8 cellular contexts compared by ENCODE assay signal in genomic region chr11:63670077-63670737, GRCh38. TPM values are rescaled to one million over a fixed set of nuclear protein-coding genes. Genes with fewer than 3 reads are reported as not detected.
DNase-seq lines count a peak whose midpoint lies in the region; ATAC-seq, FAIRE-seq and TF ChIP-seq lines count a peak whose summit lies in the region.

No MANE protein-coding gene starts in this region.

- H3K27me3 ChIP-seq in PC-9 (ENCODE audit: insufficient read depth, low read depth): no peaks in the 10 kb centered on the region
- H3K27me3 ChIP-seq in H1 (replicated peaks in 1 of 4; ENCODE audit: control insufficient read depth in 3 of 4, extremely low read depth in 1 of 4, insufficient read depth in 3 of 4, low read length in 3 of 4): peaks cover 0 to 5% (median 0%) of the 10 kb centered on the region in 4 experiments; a peak in 2 of 7 replicates
- H3K27me3 ChIP-seq in neutrophil: no peaks in the 10 kb centered on the region

- H3K9me3 ChIP-seq in PC-9 (ENCODE audit: insufficient read depth, low read depth) (no peaks in the 10 kb centered on the region), H1 (ENCODE audit: insufficient read depth in 2 of 2, low read depth in 1 of 2, low read length in 1 of 2) (peaks cover 0 to 4% of the 10 kb centered on the region in 2 experiments; a peak in 1 of 4 replicates), neutrophil (no peaks in the 10 kb centered on the region)

- peak overlapping the region; percentile 93 for H3K4me3 ChIP-seq in PC-9
- H3K4me3 ChIP-seq in H1 (ENCODE audit: extremely low read depth in 1 of 4, insufficient read depth in 2 of 4, low read depth in 3 of 4, low read length in 4 of 4): peak overlapping the region; percentile 45 to 73 (median 62)
- peak overlapping the region; percentile 81 to 98 for H3K4me3 ChIP-seq in neutrophil (ENCODE audit: low read depth in 1 of 2, low read length in 1 of 2)

- peak overlapping the region; percentile 38 for H4K5ac ChIP-seq in H1 (ENCODE audit: insufficient read length, low read depth, low read length)

- DNase-seq in DMS79 treated with DMSO at 0.1 percent for 48 hours (lab: John Stamatoyannopoulos, UW): peak; percentile 46
- no peak for DNase-seq in DMS79 (lab: John Stamatoyannopoulos, UW)
- peak in 1 of 2 experiments; percentile 34 for DNase-seq in PC-9
- no peak for DNase-seq in H1 (ENCODE audit: low read depth in 1 of 2, low spot score in 2 of 2)
- no peak for DNase-seq in NCI-H2196 treated with DMSO at 0.1 percent for 48 hours (lab: John Stamatoyannopoulos, UW; ENCODE audit: unreplicated experiment)
- DNase-seq in effector CD4-positive, alpha-beta T cell: no peak

- H3K9me2 ChIP-seq in PC-9 (ENCODE audit: insufficient read depth): no peaks in the 10 kb centered on the region

- H3F3A ChIP-seq in PC-9 (ENCODE audit: insufficient read depth, low read depth): peaks cover 53% of the 10 kb centered on the region

- BruUV-seq in PC-9 (replicated peaks; lab: Mats Ljungman, UMichigan): no TSS peak

- intact Hi-C loops in PC-9 (cut with micrococcal nuclease; ENCODE audit: unreplicated experiment): loop anchor here (1.0 to 10.0 kb wide), 4 partner anchors 11 to 265 kb away; partner anchors contain the start of genes NAA40 and RTN3

- H4K91ac ChIP-seq in H1 (replicated peaks; ENCODE audit: insufficient read length, low read length): no peak overlapping the region

- no peak overlapping the region for H2BK20ac ChIP-seq in H1 (ENCODE audit: low read length)

- TF ChIP-seq POLR2A in H1 (IDR thresholded peaks at IDR 0.05; ENCODE audit: control extremely low read depth in 1 of 2, low read depth in 2 of 2, low read length in 2 of 2): no peak

- ATAC-seq in HG03159 (IDR thresholded peaks at IDR 0.05; ENCODE audit: unreplicated experiment): no peak

- H3K4ac ChIP-seq in H1 (replicated peaks; ENCODE audit: insufficient read length, low read depth, low read length): no peak overlapping the region

- no peak overlapping the region for H3K23ac ChIP-seq in H1 (ENCODE audit: insufficient read length)

- TF ChIP-seq EP300 in H1 (IDR thresholded peaks at IDR 0.05; ENCODE audit: borderline replicate concordance in 1 of 2, low read depth in 2 of 2, low read length in 2 of 2): no peak

- H3K36me3 ChIP-seq in PC-9 (ENCODE audit: low read depth): peaks cover 3% of the 10 kb centered on the region; the same call in 1 of the 2 replicates
- H3K36me3 ChIP-seq in H1 (ENCODE audit: control insufficient read depth in 2 of 4, insufficient read depth in 4 of 4, low read length in 3 of 4): no peaks in the 10 kb centered on the region
- no peaks in the 10 kb centered on the region for H3K36me3 ChIP-seq in neutrophil

- no peak overlapping the region for H4K8ac ChIP-seq in H1 (ENCODE audit: extremely low read depth, insufficient read depth, low read length)

- TF ChIP-seq CTCF in PC-9 (conservative IDR thresholded peaks at IDR 0.05): no peak
- TF ChIP-seq CTCF in H1 (IDR thresholded peaks at IDR 0.05; ENCODE audit: control extremely low read depth in 1 of 3, insufficient read depth in 1 of 3, low read depth in 1 of 3, low read length in 3 of 3): no peak
- TF ChIP-seq CTCF in neutrophil (IDR thresholded peaks at IDR 0.05): no peak

- FAIRE-seq in H1 (lab: Jason Lieb, UNC): no peak

- no peak overlapping the region for H2BK120ac ChIP-seq in H1 (replicated peaks; ENCODE audit: low read depth, low read length)

- POLR2A ChIA-PET in PC-9 (lab: Charles Lee; ENCODE audit: unreplicated experiment): interaction anchor here (0.6 to 0.8 kb wide), 2 partner anchors 11 to 748 kb away, joined by 3 read pairs; no protein-coding TSS in a partner anchor
- POLR2A ChIA-PET in H1 (lab: Charles Lee; ENCODE audit: partially characterized antibody): interaction anchor here (0.6 to 6.0 kb wide), 8 partner anchors 11 to 1177 kb away, joined by 3 to 58 read pairs (median 4); partner anchors contain the start of gene RTN3

- H3K4me1 ChIP-seq in PC-9 (replicated peaks; ENCODE audit: insufficient read depth) (peaks cover 51% of the 10 kb centered on the region), H1 (replicated peaks in 1 of 4; ENCODE audit: control insufficient read depth in 3 of 4, insufficient read depth in 4 of 4, low read length in 3 of 4) (peaks cover 0 to 8% (median 2%) of the 10 kb centered on the region in 4 experiments; a peak in 2 of 7 replicates), neutrophil (ENCODE audit: control insufficient read depth in 1 of 2, insufficient read depth in 1 of 2, low read depth in 1 of 2, low read length in 1 of 2) (peaks cover 31 to 38% of the 10 kb centered on the region in 2 experiments)

- H4K20me1 ChIP-seq in PC-9 (ENCODE audit: insufficient read depth): peaks cover 10% of the 10 kb centered on the region
- no peaks in the 10 kb centered on the region for H4K20me1 ChIP-seq in H1 (replicated peaks in 1 of 2; ENCODE audit: control insufficient read depth in 1 of 2, insufficient read depth in 2 of 2, low read length in 2 of 2)

- CTCF ChIA-PET in PC-9 (lab: Charles Lee): interaction anchor here (0.6 to 1.2 kb wide), 4 partner anchors 10 to 68 kb away, joined by 3 to 6 read pairs (median 4); no protein-coding TSS in a partner anchor
- CTCF ChIA-PET in H1 (lab: Charles Lee; ENCODE audit: partially characterized antibody): interaction anchor here (0.6 to 2.0 kb wide), 17 partner anchors 9 to 1558 kb away, joined by 3 to 6 read pairs (median 3); partner anchors contain the start of gene RTN3

- WGBS in H1 (ENCODE audit: extremely low coverage in 1 of 2, insufficient coverage in 1 of 2, insufficient read length in 1 of 2, insufficient replicate concordance in 2 of 2, low coverage in 1 of 2, low lambda C conversion rate in 2 of 2, missing lambda C conversion rate in 1 of 2), 2 experiments: 69% methylated on average over 16 of the region's 16 CpGs; no CpG with 5 or more reads in 1 of the 2 experiments

- H2BK5ac ChIP-seq in H1 (ENCODE audit: low read depth, low read length): no peak overlapping the region

- H3K79me2 ChIP-seq in PC-9 (ENCODE audit: low read depth) (peaks cover 52% of the 10 kb centered on the region), H1 (ENCODE audit: control insufficient read depth in 1 of 2, insufficient read depth in 2 of 2, low read length in 2 of 2) (peaks cover 6 to 51% of the 10 kb centered on the region in 2 experiments; a peak in 3 of 4 replicates)

- peaks cover 6% of the 10 kb centered on the region; the same call in 1 of the 2 replicates for H3K79me1 ChIP-seq in H1 (ENCODE audit: low read depth, low read length)

- no peak overlapping the region for H2AK5ac ChIP-seq in H1 (ENCODE audit: low read depth, low read length)

- no peak overlapping the region for H2BK12ac ChIP-seq in H1 (ENCODE audit: low read depth, low read length)

- no peaks in the 10 kb centered on the region; the same call in 1 of the 2 replicates for H3K23me2 ChIP-seq in H1 (ENCODE audit: low read depth, low read length)

- H3K56ac ChIP-seq in H1 (replicated peaks; ENCODE audit: insufficient read length, low read depth, low read length): no peak overlapping the region

- no peak overlapping the region for H3K14ac ChIP-seq in H1 (ENCODE audit: insufficient read length)

- no peak overlapping the region for H3K18ac ChIP-seq in H1 (ENCODE audit: extremely low read depth, low read length)

- H3K4me2 ChIP-seq in PC-9: peak overlapping the region; percentile 97
- H3K4me2 ChIP-seq in H1 (ENCODE audit: insufficient read depth in 1 of 2, low read depth in 2 of 2, low read length in 2 of 2): peak overlapping the region; percentile 65 to 69

- peak overlapping the region in 1 of 4 experiments; percentile 25; a peak in 2 of 7 replicates for H3K9ac ChIP-seq in H1 (replicated peaks in 1 of 4; ENCODE audit: extremely low read depth in 1 of 4, low read depth in 3 of 4, low read length in 3 of 4)

- no peak overlapping the region for H2BK15ac ChIP-seq in H1 (ENCODE audit: low read length)

- H2AFZ ChIP-seq in PC-9 (peak overlapping the region; percentile 92), H1 (ENCODE audit: low read length) (no peak overlapping the region)

- peak overlapping the region; percentile 63 for H3K27ac ChIP-seq in PC-9
- no peak overlapping the region for H3K27ac ChIP-seq in H1 (ENCODE audit: low read depth, low read length)
- H3K27ac ChIP-seq in neutrophil: peak overlapping the region; percentile 88

- TF ChIP-seq RAD21 in H1 (IDR thresholded peaks at IDR 0.05 in 1 of 2, conservative IDR thresholded peaks at IDR 0.05 in 1 of 2; ENCODE audit: low read depth in 2 of 2, low read length in 2 of 2): no peak

TF ChIP-seq in H1, 55 proteins besides CTCF, POLR2A, EP300 and RAD21 (continues in another document):
- no peak for TF ChIP-seq SUZ12 (IDR thresholded peaks at IDR 0.05; ENCODE audit: low read length)

RNA-seq across cellular contexts. Expression of gene ATL3, which starts 1.0 kb away (rescaled TPM):
- total RNA-seq in PC-9 (2021): 78.5 and 98.3 TPM in 2 replicates
- 22.2 and 24.5 TPM in 2 replicates for total RNA-seq in H1 (2021; fragmentation: NEBNext Ultra II Directional; extraction: Animal tissue kit (Norgen Biotek cat#: 25700))
- polyA plus RNA-seq in H1 (2011; rRNA removed): 6.1 and 7.8 TPM in 2 replicates
- polyA plus RNA-seq in H1 (2011; cell fraction: cytosol; rRNA removed): 6.6 TPM
- 4.3 TPM for polyA plus RNA-seq in H1 (2011; cell fraction: nucleus; rRNA removed)
- polyA plus RNA-seq in H1 (2012, experiment 1 of 2): 7.5 to 9.7 TPM (median 8.4 TPM) in 4 replicates
- polyA plus RNA-seq in H1 (2012, experiment 2 of 2): 5.2 TPM
- 9.3 TPM for polyA plus RNA-seq in H1 (2013, experiment 1 of 2)
- polyA plus RNA-seq in H1 (2013, experiment 2 of 2): 10.2 TPM
- 16.2 and 20.4 TPM in 2 replicates for polyA minus RNA-seq in H1 (2011; rRNA and poly(A)+ RNA removed)
- 10.1 TPM for polyA minus RNA-seq in H1 (2011; cell fraction: cytosol; rRNA and poly(A)+ RNA removed)
- 9.7 TPM for polyA minus RNA-seq in H1 (2011; cell fraction: nucleus; rRNA and poly(A)+ RNA removed)

RNA-seq across cellular contexts. Expression of gene RTN3, which starts 11.1 kb away (rescaled TPM):
- 220 and 279 TPM in 2 replicates for total RNA-seq in PC-9 (2021)
- 198 and 203 TPM in 2 replicates for total RNA-seq in H1 (2021; fragmentation: NEBNext Ultra II Directional; extraction: Animal tissue kit (Norgen Biotek cat#: 25700))
- polyA plus RNA-seq in H1 (2011; rRNA removed): 160 and 162 TPM in 2 replicates
- 108 TPM for polyA plus RNA-seq in H1 (2011; cell fraction: cytosol; rRNA removed)
- 115 TPM for polyA plus RNA-seq in H1 (2011; cell fraction: nucleus; rRNA removed)
- 142 to 169 TPM (median 158 TPM) in 4 replicates for polyA plus RNA-seq in H1 (2012, experiment 1 of 2)
- 141 TPM for polyA plus RNA-seq in H1 (2012, experiment 2 of 2)
- polyA plus RNA-seq in H1 (2013, experiment 1 of 2): 325 TPM
- 380 TPM for polyA plus RNA-seq in H1 (2013, experiment 2 of 2)
- polyA minus RNA-seq in H1 (2011; rRNA and poly(A)+ RNA removed): 167 and 189 TPM in 2 replicates
- 178 TPM for polyA minus RNA-seq in H1 (2011; cell fraction: cytosol; rRNA and poly(A)+ RNA removed)
- polyA minus RNA-seq in H1 (2011; cell fraction: nucleus; rRNA and poly(A)+ RNA removed): 83.7 TPM

RNA-seq across cellular contexts. Expression of gene PLAAT3, which starts 56.0 kb away (rescaled TPM):
- total RNA-seq in PC-9 (2021): 240 and 266 TPM in 2 replicates
- total RNA-seq in H1 (2021; fragmentation: NEBNext Ultra II Directional; extraction: Animal tissue kit (Norgen Biotek cat#: 25700)): 109 and 117 TPM in 2 replicates
- polyA plus RNA-seq in H1 (2011; rRNA removed): 170 and 190 TPM in 2 replicates
- 183 TPM for polyA plus RNA-seq in H1 (2011; cell fraction: cytosol; rRNA removed)
- 136 TPM for polyA plus RNA-seq in H1 (2011; cell fraction: nucleus; rRNA removed)
- polyA plus RNA-seq in H1 (2012, experiment 1 of 2): 113 to 153 TPM (median 133 TPM) in 4 replicates
- 50.1 TPM for polyA plus RNA-seq in H1 (2012, experiment 2 of 2)
- 82.7 TPM for polyA plus RNA-seq in H1 (2013, experiment 1 of 2)
- polyA plus RNA-seq in H1 (2013, experiment 2 of 2): 87.6 TPM
- polyA minus RNA-seq in H1 (2011; rRNA and poly(A)+ RNA removed): 117 and 161 TPM in 2 replicates
- 65.9 TPM for polyA minus RNA-seq in H1 (2011; cell fraction: cytosol; rRNA and poly(A)+ RNA removed)
- 49.6 TPM for polyA minus RNA-seq in H1 (2011; cell fraction: nucleus; rRNA and poly(A)+ RNA removed)
